ENCODE assay signal across 15 cellular contexts in genomic region chr16:81319221-81319912, GRCh38. TPM values are rescaled to one million over a fixed set of nuclear protein-coding genes. Genes with fewer than 3 reads are reported as not detected.
DNase-seq lines count a peak whose midpoint lies in the region; ATAC-seq and TF ChIP-seq lines count a peak whose summit lies in the region.
"Had no signal": no experiment of that assay in that cellular context is flagged by ENCODE, and none has a peak within 500 bp of the region (broad histone marks: within the 10 kb centered on the region; RNA-seq: fewer than 3 reads in every experiment).

No MANE protein-coding gene starts in this region.

- 51 to 60% methylated on average over 3 of the region's 6 CpGs for WGBS in mesodermal cell (ENCODE audit: insufficient coverage in 2 of 2), 2 experiments

- H3K36me3 ChIP-seq in mesodermal cell (ENCODE audit: control insufficient read depth, insufficient read depth, low read length): peaks cover 3% of the 10 kb centered on the region

- peak overlapping the region; percentile 90 for H3K27ac Mint-ChIP-seq in chondrocyte (ENCODE audit: unreplicated experiment)
- H3K27ac Mint-ChIP-seq: activated B cell treated with CpG ODN at 0.5 μM for 24 hours; dendritic cell treated with granulocyte-macrophage colony-stimulating factor and Interleukin-4, amounts not matched to agents 40 ng/mL and 50 ng/mL, for 4 days; naive thymus-derived CD4-positive, alpha-beta T cell; stimulated activated memory B cell treated with anti-CD40 and anti-IgM and Interleukin-4, amounts not matched to agents 10 μg/mL and 1 μg/mL and 100 μg/mL, for 72 hours had no signal

- ATAC-seq in GM21529 (IDR thresholded peaks at IDR 0.05; ENCODE audit: unreplicated experiment): no peak
- ATAC-seq: naive thymus-derived CD4-positive, alpha-beta T cell; stimulated activated memory B cell treated with anti-CD40 and anti-IgM and Interleukin-4, amounts not matched to agents 10 μg/mL and 1 μg/mL and 100 μg/mL, for 72 hours had no signal

- H3K4me3 Mint-ChIP-seq in chondrocyte (ENCODE audit: unreplicated experiment): no peak overlapping the region
- H3K4me3 Mint-ChIP-seq: activated B cell treated with CpG ODN at 0.5 μM for 24 hours; dendritic cell treated with granulocyte-macrophage colony-stimulating factor and Interleukin-4, amounts not matched to agents 40 ng/mL and 50 ng/mL, for 4 days; stimulated activated memory B cell treated with anti-CD40 and anti-IgM and Interleukin-4, amounts not matched to agents 10 μg/mL and 1 μg/mL and 100 μg/mL, for 72 hours had no signal

- DNase-seq in AG10803 (ENCODE audit: low read depth): peak; percentile 81
- peak; percentile 35 for DNase-seq in OCI-M1 (lab: John Stamatoyannopoulos, UW)
- no peak for DNase-seq in chondrocyte (ENCODE audit: low spot score)
- no peak for DNase-seq in hippocampal formation (lab: John Stamatoyannopoulos, UW)
- no peak for DNase-seq in NCI-H1417 (lab: John Stamatoyannopoulos, UW)
- DNase-seq in T-helper 9 cell: no peak
- DNase-seq: activated B cell treated with CpG ODN at 0.5 μM for 24 hours; activated effector memory CD4-positive, alpha-beta T cell treated with Interleukin-2 at 50 U/mL for 16 hours; naive thymus-derived CD4-positive, alpha-beta T cell; NCI-H1436 treated with DMSO at 0.1 percent for 48 hours; stimulated activated CD4-positive, alpha-beta T cell treated with anti-CD3 and anti-CD28 coated beads, Interleukin-15, amount 100 ng/mL, for 24 hours had no signal

- H3K36me3 Mint-ChIP-seq in chondrocyte (ENCODE audit: low read depth): no peaks in the 10 kb centered on the region

- no peaks in the 10 kb centered on the region for H3K27me3 Mint-ChIP-seq in chondrocyte (ENCODE audit: low read depth)
- H3K27me3 Mint-ChIP-seq: activated B cell treated with CpG ODN at 0.5 μM for 24 hours; dendritic cell treated with granulocyte-macrophage colony-stimulating factor and Interleukin-4, amounts not matched to agents 40 ng/mL and 50 ng/mL, for 4 days; naive thymus-derived CD4-positive, alpha-beta T cell; stimulated activated memory B cell treated with anti-CD40 and anti-IgM and Interleukin-4, amounts not matched to agents 10 μg/mL and 1 μg/mL and 100 μg/mL, for 72 hours had no signal

- H3K4me3 ChIP-seq in AG10803 (ENCODE audit: low read length): peak overlapping the region; percentile 18
- H3K4me3 ChIP-seq in mesodermal cell (ENCODE audit: extremely low read depth, insufficient read depth, low read length, poor library complexity, severe bottlenecking): no peak overlapping the region

- H3K9me3 Mint-ChIP-seq in chondrocyte (ENCODE audit: low read depth): no peaks in the 10 kb centered on the region
- H3K9me3 Mint-ChIP-seq: activated B cell treated with CpG ODN at 0.5 μM for 24 hours; dendritic cell treated with granulocyte-macrophage colony-stimulating factor and Interleukin-4, amounts not matched to agents 40 ng/mL and 50 ng/mL, for 4 days; naive thymus-derived CD4-positive, alpha-beta T cell; stimulated activated memory B cell treated with anti-CD40 and anti-IgM and Interleukin-4, amounts not matched to agents 10 μg/mL and 1 μg/mL and 100 μg/mL, for 72 hours had no signal

- H3K4me1 ChIP-seq in mesodermal cell (ENCODE audit: control insufficient read depth, insufficient read depth, low read length, poor library complexity, severe bottlenecking): peaks cover 19% of the 10 kb centered on the region

- H3K27ac ChIP-seq in mesodermal cell (ENCODE audit: low read depth, low read length, severe bottlenecking): peak overlapping the region; percentile 80

- no peaks in the 10 kb centered on the region for H3K9me3 ChIP-seq in mesodermal cell (ENCODE audit: control insufficient read depth, low read length)

- TF ChIP-seq CTCF in AG10803 (conservative IDR thresholded peaks at IDR 0.05; ENCODE audit: low read length): no peak
- no peak for TF ChIP-seq CTCF in chondrocyte (IDR thresholded peaks at IDR 0.05)

- peaks cover 61% of the 10 kb centered on the region for H3K4me1 Mint-ChIP-seq in chondrocyte (ENCODE audit: low read depth)

RNA-seq across cellular contexts. Expression of gene GAN, which starts 4.6 kb away (rescaled TPM):
- 12.8 to 18.0 TPM (median 16.7 TPM) in 3 replicates for total RNA-seq in chondrocyte
- 4.4 TPM for polyA plus RNA-seq in mesodermal cell (2013, experiment 1 of 2)
- polyA plus RNA-seq in mesodermal cell (2013, experiment 2 of 2): 3.6 TPM

Comparison
In these comparisons a context has a peak if more than half of its experiments do, and no peak if none do; other contexts are left out.
1. DNase-seq: peak in AG10803 (single experiment) and OCI-M1 (single experiment); none in chondrocyte (single experiment), hippocampal formation (0 of 2), NCI-H1417 (0 of 3) and T-helper 9 cell (single experiment).